Comparison of ENCODE assay signal across 15 cellular contexts in the genomic region with DNA sequence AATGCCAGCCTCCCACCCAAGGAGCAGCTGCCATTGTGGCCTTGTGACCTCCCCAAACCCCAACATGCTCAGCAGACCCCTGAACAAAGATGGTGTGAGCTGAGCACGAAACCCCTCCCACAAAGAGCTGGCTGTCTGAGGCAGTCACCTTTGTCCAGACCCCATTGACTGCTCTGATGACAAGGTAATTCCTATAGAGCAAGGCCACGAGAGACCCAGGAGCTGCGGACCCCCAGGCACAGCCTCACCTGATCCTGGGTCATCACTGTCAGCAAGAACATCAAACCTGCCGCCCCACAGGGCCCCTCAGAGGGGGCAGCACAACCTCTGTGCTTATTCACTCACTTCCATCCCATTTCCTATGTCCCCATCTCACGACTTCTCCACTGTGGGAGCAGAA.
A peak's percentile ranks its signal among the peaks of the same experiment; 100 is the strongest.
DNase-seq lines count a peak whose midpoint lies in the region; ATAC-seq, FAIRE-seq and TF ChIP-seq lines count a peak whose summit lies in the region.
"Had no signal": no experiment of that assay in that cellular context is flagged by ENCODE, and none has a peak within 500 bp of the region (broad histone marks: within the 10 kb centered on the region; RNA-seq: fewer than 3 reads in every experiment).

No MANE protein-coding gene starts in this region.

- H3K14ac ChIP-seq in H1 (ENCODE audit: insufficient read length), result no peak overlapping the region

- H3K36me3 ChIP-seq in H7 (replicated peaks; ENCODE audit: control insufficient read depth, insufficient read depth, low read length) (no peaks in the 10 kb centered on the region), H1 (ENCODE audit: control insufficient read depth in 2 of 4, insufficient read depth in 4 of 4, low read length in 3 of 4) (no peaks in the 10 kb centered on the region), vagina (no peaks in the 10 kb centered on the region)
- H3K36me3 ChIP-seq: BLaER1 had no signal

- no peak overlapping the region for H4K91ac ChIP-seq in H1 (replicated peaks; ENCODE audit: insufficient read length, low read length)

- no peak overlapping the region for H4K5ac ChIP-seq in H1 (ENCODE audit: insufficient read length, low read depth, low read length)

- no peak overlapping the region for H3K4ac ChIP-seq in H1 (replicated peaks; ENCODE audit: insufficient read length, low read depth, low read length)

- H3K79me2 ChIP-seq in H1 (ENCODE audit: control insufficient read depth in 1 of 2, insufficient read depth in 2 of 2, low read length in 2 of 2), result no peaks in the 10 kb centered on the region

- TF ChIP-seq EP300 in H1 (IDR thresholded peaks at IDR 0.05; ENCODE audit: borderline replicate concordance in 1 of 2, low read depth in 2 of 2, low read length in 2 of 2), result no peak

- H3K4me2 ChIP-seq in H1 (ENCODE audit: insufficient read depth in 1 of 2, low read depth in 2 of 2, low read length in 2 of 2), result no peak overlapping the region
- H3K4me2 ChIP-seq: BLaER1 had no signal

- no peak for TF ChIP-seq RAD21 in H1 (IDR thresholded peaks at IDR 0.05 in 1 of 2, conservative IDR thresholded peaks at IDR 0.05 in 1 of 2; ENCODE audit: low read depth in 2 of 2, low read length in 2 of 2)

- DNase-seq in H7 (peak; percentile 1), H1 (ENCODE audit: low read depth in 1 of 2, low spot score in 2 of 2) (peak in 1 of 2 experiments; percentile 24), mucosa of gallbladder (ENCODE audit: low spot score) (peak; percentile 4), vagina (ENCODE audit: extremely low spot score in 2 of 2) (peak; percentile 61 to 65), right cardiac atrium (no peak), T-helper 17 cell (no peak)
- no peak for DNase-seq in activated CD4-positive, alpha-beta T cell treated with anti-CD3 and anti-CD28 coated beads, Interleukin-2, amount 10 ng/mL, durations not matched to agents 24 days and 14 days
- DNase-seq: 8988T; CD4-positive, alpha-beta memory T cell; DMS79 treated with DMSO at 0.1 percent for 48 hours; GF-D8; HCEC 1CT had no signal

- WGBS in H1 (ENCODE audit: extremely low coverage in 1 of 2, insufficient coverage in 1 of 2, insufficient read length in 1 of 2, insufficient replicate concordance in 2 of 2, low coverage in 1 of 2, low lambda C conversion rate in 2 of 2, missing lambda C conversion rate in 1 of 2), 2 experiments, result 83% methylated on average over 5 of the region's 5 CpGs; no CpG with 5 or more reads in 1 of the 2 experiments
- 80% methylated on average over 5 of the region's 5 CpGs for WGBS in right cardiac atrium

- H3K27me3 ChIP-seq in H7 (ENCODE audit: control insufficient read depth, insufficient read depth, low read length) (peaks cover 4% of the 10 kb centered on the region; the same call in 1 of the 2 replicates), H1 (replicated peaks in 1 of 4; ENCODE audit: control insufficient read depth in 3 of 4, extremely low read depth in 1 of 4, insufficient read depth in 3 of 4, low read length in 3 of 4) (peaks cover 0 to 3% (median 1%) of the 10 kb centered on the region in 4 experiments; a peak in 2 of 7 replicates), vagina (no peaks in the 10 kb centered on the region), right cardiac atrium (ENCODE audit: control insufficient read depth, insufficient read depth) (no peaks in the 10 kb centered on the region)
- H3K27me3 ChIP-seq: BLaER1 had no signal

- POLR2A ChIA-PET in H1 (lab: Charles Lee; ENCODE audit: partially characterized antibody), result no interaction called here

- H3K9me3 ChIP-seq in H1 (ENCODE audit: insufficient read depth in 2 of 2, low read depth in 1 of 2, low read length in 1 of 2) (0 out of 4 replicates have a peak, but pooled peaks cover 0 to 3% of the 10 kb centered on the region in 2 experiments), vagina (no peaks in the 10 kb centered on the region), right cardiac atrium (ENCODE audit: control insufficient read depth, low read length) (no peaks in the 10 kb centered on the region), T-helper 17 cell (ENCODE audit: control insufficient read depth, low read length, poor library complexity, severe bottlenecking) (no peaks in the 10 kb centered on the region)

- H3K4me3 ChIP-seq in H7 (ENCODE audit: insufficient read depth, low read depth, low read length) (no peak overlapping the region), H1 (ENCODE audit: extremely low read depth in 1 of 4, insufficient read depth in 2 of 4, low read depth in 3 of 4, low read length in 4 of 4) (no peak overlapping the region), vagina (no peak overlapping the region), right cardiac atrium (ENCODE audit: low read length) (no peak overlapping the region)
- H3K4me3 ChIP-seq: BLaER1 had no signal

- H3K27me3 Mint-ChIP-seq in T-helper 17 cell, result peaks cover 41% of the 10 kb centered on the region
- peaks cover 4% of the 10 kb centered on the region for H3K27me3 Mint-ChIP-seq in activated CD4-positive, alpha-beta T cell treated with anti-CD3 and anti-CD28 coated beads, Interleukin-2, amount 10 ng/mL, durations not matched to agents 24 days and 14 days

- no peak overlapping the region for H4K8ac ChIP-seq in H1 (ENCODE audit: extremely low read depth, insufficient read depth, low read length)

- H3K4me1 ChIP-seq in H1 (replicated peaks in 1 of 4; ENCODE audit: control insufficient read depth in 3 of 4, insufficient read depth in 4 of 4, low read length in 3 of 4) (no peaks in the 10 kb centered on the region), vagina (no peaks in the 10 kb centered on the region), right cardiac atrium (ENCODE audit: control insufficient read depth, insufficient read depth, low read length) (no peaks in the 10 kb centered on the region)

- no peaks in the 10 kb centered on the region for H4K20me1 ChIP-seq in H1 (replicated peaks in 1 of 2; ENCODE audit: control insufficient read depth in 1 of 2, insufficient read depth in 2 of 2, low read length in 2 of 2)
- H4K20me1 ChIP-seq: BLaER1 had no signal

- H2BK15ac ChIP-seq in H1 (ENCODE audit: low read length), result no peak overlapping the region

- H3K23me2 ChIP-seq in H1 (ENCODE audit: low read depth, low read length), result no peaks in the 10 kb centered on the region

- H3K27ac Mint-ChIP-seq in T-helper 17 cell, result no peak overlapping the region
- no peak overlapping the region for H3K27ac Mint-ChIP-seq in activated CD4-positive, alpha-beta T cell treated with anti-CD3 and anti-CD28 coated beads, Interleukin-2, amount 10 ng/mL, durations not matched to agents 24 days and 14 days
- H3K27ac Mint-ChIP-seq: CD14-positive monocyte; CD4-positive, alpha-beta memory T cell had no signal

- no peaks in the 10 kb centered on the region for H3K79me1 ChIP-seq in H1 (ENCODE audit: low read depth, low read length)

- 0 out of 2 replicates have a peak overlapping the region, but pooled peaks have one; percentile 3 for H2BK12ac ChIP-seq in H1 (ENCODE audit: low read depth, low read length)

- H3K23ac ChIP-seq in H1 (ENCODE audit: insufficient read length), result no peak overlapping the region

- H3K18ac ChIP-seq in H1 (ENCODE audit: extremely low read depth, low read length), result no peak overlapping the region

- H3K4me3 Mint-ChIP-seq in T-helper 17 cell, result no peak overlapping the region
- H3K4me3 Mint-ChIP-seq in activated CD4-positive, alpha-beta T cell treated with anti-CD3 and anti-CD28 coated beads, Interleukin-2, amount 10 ng/mL, durations not matched to agents 24 days and 14 days, result no peak overlapping the region
- H3K4me3 Mint-ChIP-seq: CD14-positive monocyte; CD4-positive, alpha-beta memory T cell had no signal

- TF ChIP-seq CTCF in H1 (IDR thresholded peaks at IDR 0.05; ENCODE audit: control extremely low read depth in 1 of 3, insufficient read depth in 1 of 3, low read depth in 1 of 3, low read length in 3 of 3) (no peak), vagina (IDR thresholded peaks at IDR 0.05) (no peak)

- no peaks in the 10 kb centered on the region for H3K9me3 Mint-ChIP-seq in activated CD4-positive, alpha-beta T cell treated with anti-CD3 and anti-CD28 coated beads, Interleukin-2, amount 10 ng/mL, durations not matched to agents 24 days and 14 days

- no peak overlapping the region for H2AK5ac ChIP-seq in H1 (ENCODE audit: low read depth, low read length)

- ATAC-seq in right cardiac atrium (no peak), T-helper 17 cell (no peak)

- H3K9ac ChIP-seq in H1 (replicated peaks in 1 of 4; ENCODE audit: extremely low read depth in 1 of 4, low read depth in 3 of 4, low read length in 3 of 4), result no peak overlapping the region
- H3K9ac ChIP-seq: BLaER1 had no signal

- no peak overlapping the region for H2BK20ac ChIP-seq in H1 (ENCODE audit: low read length)

- no peaks in the 10 kb centered on the region for H3K4me1 Mint-ChIP-seq in T-helper 17 cell
- H3K4me1 Mint-ChIP-seq in activated CD4-positive, alpha-beta T cell treated with anti-CD3 and anti-CD28 coated beads, Interleukin-2, amount 10 ng/mL, durations not matched to agents 24 days and 14 days, result no peaks in the 10 kb centered on the region
- H3K4me1 Mint-ChIP-seq: CD14-positive monocyte had no signal

- H2BK120ac ChIP-seq in H1 (replicated peaks; ENCODE audit: low read depth, low read length), result no peak overlapping the region

- H3K27ac ChIP-seq in H1 (ENCODE audit: low read depth, low read length), result no peak overlapping the region
- no peak overlapping the region for H3K27ac ChIP-seq in vagina
- H3K27ac ChIP-seq in right cardiac atrium (ENCODE audit: low read length), result no peak overlapping the region
- H3K27ac ChIP-seq: BLaER1, HL-60 had no signal

- H2BK5ac ChIP-seq in H1 (ENCODE audit: low read depth, low read length), result no peak overlapping the region

- intact Hi-C loops in vagina (cut with DNase I), result no loop called here
- intact Hi-C loops in right cardiac atrium (cut with DNase I), result no loop called here
- intact Hi-C loops in activated CD4-positive, alpha-beta T cell treated with anti-CD3 and anti-CD28 coated beads, Interleukin-2, amount 10 ng/mL, durations not matched to agents 24 days and 14 days (cut with micrococcal nuclease), result no loop called here

- CTCF ChIA-PET in H1 (lab: Charles Lee; ENCODE audit: partially characterized antibody), result interaction anchor here (0.6 to 1.1 kb wide), 3 partner anchors 21 to 179 kb away, joined by 3 to 4 read pairs (median 3); no protein-coding TSS in a partner anchor

- no peaks in the 10 kb centered on the region for H3K36me3 Mint-ChIP-seq in T-helper 17 cell (ENCODE audit: low read depth)
- no peaks in the 10 kb centered on the region for H3K36me3 Mint-ChIP-seq in activated CD4-positive, alpha-beta T cell treated with anti-CD3 and anti-CD28 coated beads, Interleukin-2, amount 10 ng/mL, durations not matched to agents 24 days and 14 days (ENCODE audit: low read depth)
- H3K36me3 Mint-ChIP-seq: CD14-positive monocyte; CD4-positive, alpha-beta memory T cell had no signal

- TF ChIP-seq POLR2A in H1 (IDR thresholded peaks at IDR 0.05; ENCODE audit: control extremely low read depth in 1 of 2, low read depth in 2 of 2, low read length in 2 of 2) (no peak), vagina (IDR thresholded peaks at IDR 0.05) (no peak)

- no peak overlapping the region for H2AFZ ChIP-seq in H1 (ENCODE audit: low read length)

- H3K56ac ChIP-seq in H1 (replicated peaks; ENCODE audit: insufficient read length, low read depth, low read length), result no peak overlapping the region

- no peak for FAIRE-seq in H1 (lab: Jason Lieb, UNC)

TF ChIP-seq in H1, 55 proteins besides CTCF, POLR2A, EP300 and RAD21 (continues in another document):
- TF ChIP-seq CEBPB (IDR thresholded peaks at IDR 0.05; ENCODE audit: low read depth, low read length), result no peak
- TF ChIP-seq HDAC2 (IDR thresholded peaks at IDR 0.05; ENCODE audit: borderline replicate concordance in 1 of 2, low read depth in 2 of 2, low read length in 2 of 2), result no peak

Comparison
In these comparisons a context has a peak if more than half of its experiments do, and no peak if none do; other contexts are left out.
1. DNase-seq: peak in H7 (single experiment), mucosa of gallbladder (single experiment) and vagina (2 of 2); none in right cardiac atrium (0 of 3), T-helper 17 cell (0 of 3) and activated CD4-positive, alpha-beta T cell treated with anti-CD3 and anti-CD28 coated beads, Interleukin-2, amount 10 ng/mL, durations not matched to agents 24 days and 14 days (single experiment).